1 cellular context compared by ENCODE assay signal in genomic region chr15:31338318-31338878, GRCh38.
TF ChIP-seq lines count a peak whose summit lies in the region.

No MANE protein-coding gene starts in this region.

TF ChIP-seq in IMR-90, 13 proteins besides CTCF, POLR2A, EP300 and RAD21 (continued from another document):
- TF ChIP-seq MAZ (IDR thresholded peaks at IDR 0.05; ENCODE audit: borderline replicate concordance, low read depth, low read length): no peak
